Comparison of ENCODE assay signal across 12 cellular contexts in the genomic region with DNA sequence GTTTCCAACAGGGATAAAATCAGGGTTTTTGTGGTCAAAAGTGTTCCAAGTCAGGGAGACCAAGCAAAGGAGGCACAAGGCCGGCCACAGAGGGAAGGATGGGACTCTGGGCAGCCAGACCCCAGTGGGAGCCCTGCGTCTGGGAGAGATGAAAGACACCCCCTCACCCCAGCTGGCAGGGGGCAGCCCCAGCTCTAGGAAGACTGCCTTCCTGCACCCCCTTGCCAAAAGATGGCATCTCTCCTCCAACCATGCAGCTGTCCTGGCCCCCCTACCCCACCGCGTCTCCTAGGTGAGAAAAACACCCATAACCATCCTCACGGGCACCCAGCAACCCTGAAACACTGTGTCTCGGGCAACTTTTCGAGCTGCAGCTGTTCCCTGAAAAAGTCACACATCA. TPM values are rescaled to one million over a fixed set of nuclear protein-coding genes. Genes with fewer than 3 reads are reported as not detected.
DNase-seq lines count a peak whose midpoint lies in the region; ATAC-seq and TF ChIP-seq lines count a peak whose summit lies in the region.
"Had no signal": no experiment of that assay in that cellular context is flagged by ENCODE, and none has a peak within 500 bp of the region (broad histone marks: within the 10 kb centered on the region; RNA-seq: fewer than 3 reads in every experiment).

No MANE protein-coding gene starts in this region.

- H3K9me3 Mint-ChIP-seq in Caco-2 (ENCODE audit: unreplicated experiment): no peaks in the 10 kb centered on the region

- H3K4me1 ChIP-seq in Caco-2 (peaks cover 65% of the 10 kb centered on the region), iPS-20b (ENCODE audit: insufficient read depth, low read length) (peaks cover 20% of the 10 kb centered on the region), skeletal muscle tissue (ENCODE audit: control insufficient read depth in 3 of 3, insufficient read depth in 3 of 3, low read length in 3 of 3) (peaks cover 62 to 69% (median 66%) of the 10 kb centered on the region in 3 donors)
- H3K4me1 ChIP-seq: BE2C had no signal

- H3K9ac ChIP-seq in iPS-20b (ENCODE audit: low read depth, low read length) (no peak overlapping the region), skeletal muscle tissue (ENCODE audit: low read depth in 1 of 3, low read length in 3 of 3) (no peak overlapping the region)

- H3K27me3 ChIP-seq in Caco-2 (replicated peaks; ENCODE audit: control insufficient read depth, insufficient read depth, low read length): no peaks in the 10 kb centered on the region
- no peaks in the 10 kb centered on the region for H3K27me3 ChIP-seq in iPS-20b (ENCODE audit: insufficient read depth, low read length)
- no peaks in the 10 kb centered on the region for H3K27me3 ChIP-seq in skeletal muscle tissue (ENCODE audit: control insufficient read depth in 3 of 3, insufficient read depth in 3 of 3, low read length in 3 of 3)
- H3K27me3 ChIP-seq: BE2C had no signal

- POLR2A ChIA-PET in Caco-2 (lab: Charles Lee): interaction anchor here (0.5 to 1.6 kb wide), 9 partner anchors 11 to 103 kb away, joined by 3 to 12 read pairs (median 4); a partner anchor contains a TSS

- H3K27ac Mint-ChIP-seq in Caco-2 (ENCODE audit: unreplicated experiment): peak overlapping the region; percentile 87
- peak overlapping the region; percentile 87 for H3K27ac Mint-ChIP-seq in T-helper 17 cell

- H3K27me3 Mint-ChIP-seq in Caco-2 (ENCODE audit: insufficient read depth, unreplicated experiment): no peaks in the 10 kb centered on the region
- no peaks in the 10 kb centered on the region for H3K27me3 Mint-ChIP-seq in T-helper 17 cell

- H3K27ac ChIP-seq in iPS-20b (ENCODE audit: low read length): peak overlapping the region; percentile 37
- peak overlapping the region; percentile 61 for H3K27ac ChIP-seq in skeletal muscle tissue (ENCODE audit: low read depth, low read length)

- intact Hi-C loops in Caco-2 (cut with micrococcal nuclease; ENCODE audit: unreplicated experiment): loop anchor here (1.0 to 2.0 kb wide), 4 partner anchors 11 to 43 kb away; no protein-coding TSS in a partner anchor
- intact Hi-C loops in sciatic nerve (cut with DNase I): no loop called here

- no peaks in the 10 kb centered on the region for H3K9me3 ChIP-seq in Caco-2
- H3K9me3 ChIP-seq in T-helper 17 cell (ENCODE audit: control insufficient read depth, low read length, poor library complexity, severe bottlenecking): no peaks in the 10 kb centered on the region
- no peaks in the 10 kb centered on the region for H3K9me3 ChIP-seq in iPS-20b (ENCODE audit: insufficient read depth, low read depth, low read length)
- H3K9me3 ChIP-seq in skeletal muscle tissue (ENCODE audit: control insufficient read depth in 3 of 3, low read length in 3 of 3): no peaks in the 10 kb centered on the region
- H3K9me3 ChIP-seq: BE2C had no signal

- no peak for DNase-seq in Caco-2
- no peak for DNase-seq in T-helper 17 cell
- DNase-seq in D341Med (ENCODE audit: low spot score): no peak
- no peak for DNase-seq in sciatic nerve (ENCODE audit: low spot score)
- DNase-seq in stimulated activated CD4-positive, alpha-beta T cell treated with anti-CD3 and anti-CD28 coated beads, Interleukin-1b, Interleukin-23, amount 100 ng/mL, for 48 hours: no peak
- no peak for DNase-seq in occipital lobe (lab: John Stamatoyannopoulos, UW)
- DNase-seq: activated effector memory CD4-positive, alpha-beta T cell treated with anti-CD3 and anti-CD28 coated beads, Interleukin-2, amount 50 U/mL, for 16 hours; BE2C; glutamatergic neuron; stimulated activated naive CD4-positive, alpha-beta T cell treated with Interleukin-2 at 50 U/mL for 16 hours had no signal

- TF ChIP-seq CTCF in Caco-2 (IDR thresholded peaks at IDR 0.05; ENCODE audit: insufficient read depth in 1 of 2, low read depth in 1 of 2, low read length in 1 of 2, severe bottlenecking in 1 of 2, unreplicated experiment in 1 of 2): no peak

- H3K36me3 Mint-ChIP-seq in Caco-2 (ENCODE audit: insufficient read depth, unreplicated experiment) (peaks cover 16% of the 10 kb centered on the region), T-helper 17 cell (ENCODE audit: low read depth) (no peaks in the 10 kb centered on the region)

- H3K4me3 Mint-ChIP-seq in Caco-2 (ENCODE audit: unreplicated experiment) (peak overlapping the region; percentile 49), T-helper 17 cell (no peak overlapping the region)

- BruUV-seq in Caco-2 (replicated peaks; lab: Mats Ljungman, UMichigan): no TSS peak

- CTCF ChIA-PET in Caco-2 (lab: Charles Lee): interaction anchor here (0.9 to 1.7 kb wide), 10 partner anchors 7 to 84 kb away, joined by 3 to 16 read pairs (median 4); a partner anchor contains a TSS

- H3K4me1 Mint-ChIP-seq in Caco-2 (ENCODE audit: low read depth, unreplicated experiment) (peaks cover 43% of the 10 kb centered on the region), T-helper 17 cell (peaks cover 13% of the 10 kb centered on the region)

- H3K4me3 ChIP-seq in Caco-2 (ENCODE audit: low read depth, low read length) (no peak overlapping the region), iPS-20b (ENCODE audit: low read length) (no peak overlapping the region), skeletal muscle tissue (ENCODE audit: low read length in 3 of 3) (no peak overlapping the region)

- ATAC-seq in T-helper 17 cell (no peak), sciatic nerve (no peak)

- H3K36me3 ChIP-seq in Caco-2 (ENCODE audit: control insufficient read depth, insufficient read depth, low read length): no peaks in the 10 kb centered on the region
- no peaks in the 10 kb centered on the region for H3K36me3 ChIP-seq in iPS-20b (ENCODE audit: insufficient read depth, low read depth, low read length)
- no peaks in the 10 kb centered on the region for H3K36me3 ChIP-seq in skeletal muscle tissue (ENCODE audit: control insufficient read depth in 3 of 3, insufficient read depth in 3 of 3, low read length in 3 of 3)
- H3K36me3 ChIP-seq: BE2C had no signal

RNA-seq across cellular contexts. Expression of a gene that starts 51.3 kb away (rescaled TPM):
- 27.5 TPM in 2 replicates for total RNA-seq in Caco-2 (2022)
- total RNA-seq in T-helper 17 cell: under 1 TPM; 0.21 to 0.82 TPM
- total RNA-seq in skeletal muscle tissue: 10.4 TPM
- total RNA-seq in sciatic nerve: 44.3 TPM
- 10.9 TPM for total RNA-seq in occipital lobe

RNA-seq across cellular contexts. Expression of a gene that starts 54.1 kb away (rescaled TPM):
- total RNA-seq in Caco-2 (2022): 72.9 and 75.1 TPM in 2 replicates
- 10 to 100 TPM; 16.6 to 17.0 TPM for total RNA-seq in T-helper 17 cell
- total RNA-seq in skeletal muscle tissue: 10.4 TPM
- total RNA-seq in sciatic nerve: 27.1 TPM
- total RNA-seq in occipital lobe: 27.9 TPM
